In the genomic region with DNA sequence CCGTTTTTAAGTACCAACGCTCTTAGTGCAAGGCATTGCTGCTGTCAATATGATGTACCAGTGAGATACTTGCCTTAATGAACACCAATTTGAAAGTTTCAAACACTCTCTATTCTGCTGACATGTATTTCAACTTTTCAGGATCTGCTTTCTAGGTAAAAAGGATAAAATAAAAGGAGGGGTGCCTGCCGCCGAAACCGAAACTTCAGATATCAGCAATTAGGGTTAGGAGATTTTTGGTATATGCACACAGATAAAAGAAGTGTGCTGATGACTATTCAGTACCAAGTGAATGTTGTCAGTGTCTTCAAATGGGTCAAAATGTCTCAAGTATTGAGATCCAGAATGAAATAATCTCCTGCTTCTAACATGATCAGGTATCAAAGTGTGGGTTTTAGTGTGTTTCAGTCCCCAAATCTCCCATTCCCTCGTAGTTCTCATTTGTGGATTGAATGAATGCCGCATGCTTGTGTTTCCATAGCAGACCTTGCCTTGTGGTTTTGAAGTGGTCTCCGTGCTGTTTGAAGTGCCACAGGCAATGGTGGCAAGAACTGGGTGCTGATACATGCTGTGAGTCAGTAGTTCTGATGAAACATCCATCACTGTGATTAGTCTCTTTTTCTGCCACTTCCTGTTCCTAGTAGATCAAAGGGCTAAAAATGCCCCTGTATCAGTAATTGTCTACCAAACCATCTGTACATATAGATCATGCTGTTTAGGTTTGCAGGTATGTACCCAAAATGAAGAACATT, we compare ENCODE assay signal across 11 cellular contexts. TPM values are rescaled to one million over a fixed set of nuclear protein-coding genes. Genes with fewer than 3 reads are reported as not detected.
DNase-seq lines count a peak whose midpoint lies in the region; ATAC-seq, FAIRE-seq and TF ChIP-seq lines count a peak whose summit lies in the region.
"Had no signal": no experiment of that assay in that cellular context is flagged by ENCODE, and none has a peak within 500 bp of the region (broad histone marks: within the 10 kb centered on the region; RNA-seq: fewer than 3 reads in every experiment).

No MANE protein-coding gene starts in this region.

- H3K27ac Mint-ChIP-seq in T-helper 17 cell: peak overlapping the region; percentile 87
- no peak overlapping the region for H3K27ac Mint-ChIP-seq in neural progenitor cell

- peaks cover 2% of the 10 kb centered on the region for H3K27me3 Mint-ChIP-seq in T-helper 17 cell
- peaks cover 5% of the 10 kb centered on the region for H3K27me3 Mint-ChIP-seq in neural progenitor cell (ENCODE audit: insufficient read depth, low read depth)

- no peaks in the 10 kb centered on the region for H3K27me3 ChIP-seq in neural progenitor cell
- H3K27me3 ChIP-seq: body of pancreas, sigmoid colon had no signal

- ATAC-seq in T-helper 17 cell (peak; percentile 93), HG03097 (IDR thresholded peaks at IDR 0.05; ENCODE audit: low FRiP score, unreplicated experiment) (no peak), GM19463 (IDR thresholded peaks at IDR 0.05; ENCODE audit: unreplicated experiment) (no peak)
- ATAC-seq: body of pancreas had no signal

- H3K9me3 ChIP-seq in T-helper 17 cell (ENCODE audit: control insufficient read depth, low read length, poor library complexity, severe bottlenecking) (no peaks in the 10 kb centered on the region), neural progenitor cell (ENCODE audit: low read depth) (no peaks in the 10 kb centered on the region)
- H3K9me3 ChIP-seq: body of pancreas, sigmoid colon had no signal

- H3K79me2 ChIP-seq in neural progenitor cell (ENCODE audit: low read depth): no peaks in the 10 kb centered on the region

- H3K4me2 ChIP-seq in neural progenitor cell: no peak overlapping the region

- POLR2A ChIA-PET in HEK293T (lab: Yijun Ruan, JAX): no interaction called here

- CTCF ChIA-PET in HEK293T (lab: Yijun Ruan, JAX): no interaction called here

- no peaks in the 10 kb centered on the region for H4K20me1 ChIP-seq in neural progenitor cell (ENCODE audit: low read depth)

- H3F3A ChIP-seq in neural progenitor cell (ENCODE audit: low read depth): no peaks in the 10 kb centered on the region

- no peaks in the 10 kb centered on the region for H3K36me3 ChIP-seq in neural progenitor cell
- H3K36me3 ChIP-seq: sigmoid colon had no signal

- H3K9ac ChIP-seq in neural progenitor cell: no peak overlapping the region

- TF ChIP-seq CTCF in neural progenitor cell (IDR thresholded peaks at IDR 0.05): no peak

- H3K36me3 Mint-ChIP-seq in T-helper 17 cell (ENCODE audit: low read depth): no peaks in the 10 kb centered on the region
- no peaks in the 10 kb centered on the region for H3K36me3 Mint-ChIP-seq in neural progenitor cell

- H3K4me1 Mint-ChIP-seq in T-helper 17 cell (peaks cover 22% of the 10 kb centered on the region), neural progenitor cell (peaks cover 13% of the 10 kb centered on the region)

- H3K4me3 Mint-ChIP-seq in T-helper 17 cell: peak overlapping the region; percentile 87
- no peak overlapping the region for H3K4me3 Mint-ChIP-seq in neural progenitor cell

- no peaks in the 10 kb centered on the region for H3K4me1 ChIP-seq in neural progenitor cell
- H3K4me1 ChIP-seq: body of pancreas, sigmoid colon had no signal

- peaks cover 5% of the 10 kb centered on the region for H3K9me3 Mint-ChIP-seq in neural progenitor cell

- peak; percentile 42 for FAIRE-seq in HTR-8/SVneo (lab: Jason Lieb, UNC)

- no peak overlapping the region for H3K4me3 ChIP-seq in neural progenitor cell
- H3K4me3 ChIP-seq: body of pancreas, sigmoid colon had no signal

- no peak for DNase-seq in HTR-8/SVneo (ENCODE audit: insufficient read length, low spot score)
- peak in 1 of 3 donors; percentile 39 for DNase-seq in T-helper 17 cell
- DNase-seq in activated naive CD4-positive, alpha-beta T cell treated with anti-CD3 and anti-CD28 coated beads, Interleukin-2, amount 50 U/mL, for 16 hours: peak; percentile 67
- peak; percentile 79 for DNase-seq in stimulated activated CD4-positive, alpha-beta T cell treated with anti-CD3 and anti-CD28 coated beads, Interleukin-4, amount 100 ng/mL, for 24 hours
- no peak for DNase-seq in neural progenitor cell (ENCODE audit: low spot score)
- no peak for DNase-seq in HEK293T (ENCODE audit: extremely low spot score)
- DNase-seq: body of pancreas, NCI-H2227 treated with DMSO at 0.1 percent for 48 hours, sigmoid colon had no signal

- no peak overlapping the region for H3K27ac ChIP-seq in neural progenitor cell
- H3K27ac ChIP-seq: body of pancreas, sigmoid colon had no signal

- no peak overlapping the region for H2AFZ ChIP-seq in neural progenitor cell (replicated peaks)

TF ChIP-seq in HEK293T, 16 proteins besides CTCF, POLR2A, EP300 and RAD21:
- no peak for TF ChIP-seq NFRKB (IDR thresholded peaks at IDR 0.05)
- TF ChIP-seq SP1 (IDR thresholded peaks at IDR 0.05): no peak
- TF ChIP-seq SUZ12 (IDR thresholded peaks at IDR 0.05): no peak
- no peak for TF ChIP-seq L3MBTL2 (conservative IDR thresholded peaks at IDR 0.05)
- TF ChIP-seq ARNT (IDR thresholded peaks at IDR 0.05): no peak
- no peak for TF ChIP-seq FOXM1 (IDR thresholded peaks at IDR 0.05; ENCODE audit: borderline replicate concordance)
- no peak for TF ChIP-seq CTBP1 (IDR thresholded peaks at IDR 0.05; ENCODE audit: borderline replicate concordance)
- TF ChIP-seq, protein P1, sequence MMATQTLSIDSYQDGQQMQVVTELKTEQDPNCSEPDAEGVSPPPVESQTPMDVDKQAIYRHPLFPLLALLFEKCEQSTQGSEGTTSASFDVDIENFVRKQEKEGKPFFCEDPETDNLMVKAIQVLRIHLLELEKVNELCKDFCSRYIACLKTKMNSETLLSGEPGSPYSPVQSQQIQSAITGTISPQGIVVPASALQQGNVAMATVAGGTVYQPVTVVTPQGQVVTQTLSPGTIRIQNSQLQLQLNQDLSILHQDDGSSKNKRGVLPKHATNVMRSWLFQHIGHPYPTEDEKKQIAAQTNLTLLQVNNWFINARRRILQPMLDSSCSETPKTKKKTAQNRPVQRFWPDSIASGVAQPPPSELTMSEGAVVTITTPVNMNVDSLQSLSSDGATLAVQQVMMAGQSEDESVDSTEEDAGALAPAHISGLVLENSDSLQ (IDR thresholded peaks at IDR 0.05): no peak

RNA-seq across cellular contexts. Expression of a gene that starts 22.5 kb away (rescaled TPM):
- total RNA-seq in T-helper 17 cell (1 to 10 TPM; 4.4 to 7.5 TPM), neural progenitor cell (ENCODE audit: low replicate concordance) (11.9 and 17.5 TPM in 2 replicates)

RNA-seq across cellular contexts. Expression of a gene that starts 52.5 kb away (rescaled TPM):
- total RNA-seq in T-helper 17 cell (10 to 100 TPM; 30.2 to 32.1 TPM), neural progenitor cell (ENCODE audit: low replicate concordance) (5.8 and 13.7 TPM in 2 replicates)

Comparison
In these comparisons a context has a peak if more than half of its experiments do, and no peak if none do; other contexts are left out.
1. DNase-seq: peak in activated naive CD4-positive, alpha-beta T cell treated with anti-CD3 and anti-CD28 coated beads, Interleukin-2, amount 50 U/mL, for 16 hours (single experiment) and stimulated activated CD4-positive, alpha-beta T cell treated with anti-CD3 and anti-CD28 coated beads, Interleukin-4, amount 100 ng/mL, for 24 hours (single experiment); none in HTR-8/SVneo (single experiment), neural progenitor cell (single experiment) and HEK293T (single experiment).